ENCODE assay signal across 8 cellular contexts in the genomic region with DNA sequence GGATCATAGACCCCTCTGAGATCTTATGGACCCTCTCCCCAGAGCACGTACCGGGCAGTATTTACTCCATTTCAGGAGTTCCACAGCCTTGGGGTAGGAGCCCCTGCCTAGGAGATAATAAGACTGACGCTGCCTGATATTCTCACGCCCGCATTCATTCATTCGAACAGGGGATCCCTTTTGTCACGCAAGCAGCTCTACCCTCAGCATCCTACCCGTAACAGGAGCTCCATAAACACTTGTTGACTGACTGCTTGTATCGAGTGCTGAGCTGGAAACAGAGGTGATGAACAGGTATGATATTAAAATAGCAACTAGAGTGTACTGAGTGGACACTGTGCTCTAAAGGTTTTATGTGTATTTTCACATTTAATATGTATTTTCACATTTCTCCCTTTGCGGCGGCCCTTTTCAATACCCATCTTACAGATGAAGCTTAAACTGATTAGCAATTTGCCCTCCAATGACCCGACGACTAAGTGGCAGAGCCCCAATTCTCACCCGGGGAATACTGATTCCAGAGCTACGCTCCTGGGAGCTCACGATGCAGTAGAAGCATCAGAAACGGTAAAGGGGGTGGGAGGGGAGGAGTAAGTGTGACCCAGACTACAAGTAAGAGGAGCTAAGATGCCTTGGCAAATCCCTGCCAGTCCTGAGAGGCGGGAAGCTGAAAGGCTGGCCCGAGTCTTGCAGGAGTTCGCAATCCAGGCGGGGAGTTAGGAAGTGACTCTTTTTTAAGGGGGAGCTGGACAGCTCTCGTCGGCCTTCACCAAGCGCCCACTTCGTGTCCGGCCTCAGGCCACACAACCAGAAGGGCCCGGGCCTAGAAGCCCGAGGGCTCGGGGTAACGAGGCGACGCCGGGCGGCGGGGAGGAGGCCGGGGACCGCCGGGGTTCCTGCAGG. TPM values are rescaled to one million over a fixed set of nuclear protein-coding genes. Genes with fewer than 3 reads are reported as not detected.
DNase-seq lines count a peak whose midpoint lies in the region; ATAC-seq and TF ChIP-seq lines count a peak whose summit lies in the region.

No MANE protein-coding gene starts in this region.

- TF ChIP-seq CTCF in mucosa of descending colon (IDR thresholded peaks at IDR 0.05) (no peak), testis (IDR thresholded peaks at IDR 0.05) (no peak)

- no peak for ATAC-seq in stimulated activated naive CD8-positive, alpha-beta T cell treated with anti-CD3 and anti-CD28 coated beads, Interleukin-15, Interleukin-2, amounts not matched to agents 100 U/mL and 50 U/mL, for 24 hours
- ATAC-seq in HG02798 (IDR thresholded peaks at IDR 0.05; ENCODE audit: poor library complexity, unreplicated experiment): peak; percentile 1
- ATAC-seq in mucosa of descending colon: peak; percentile 43

- H3K9me3 ChIP-seq in mucosa of descending colon (no peaks in the 10 kb centered on the region), testis (no peaks in the 10 kb centered on the region)

- peaks cover 8% of the 10 kb centered on the region for H3K36me3 Mint-ChIP-seq in stimulated activated naive CD8-positive, alpha-beta T cell treated with anti-CD3 and anti-CD28 coated beads, Interleukin-15, Interleukin-2, amounts not matched to agents 100 ng/mL and 50 ng/mL, for 24 hours (ENCODE audit: low read depth)

- H3K27me3 ChIP-seq in testis: no peaks in the 10 kb centered on the region

- 7 to 9% methylated on average over 26 to 38 of the region's 38 CpGs for WGBS in testis, 2 donors

- H3K4me1 ChIP-seq in mucosa of descending colon (ENCODE audit: low read depth) (peaks cover 6% of the 10 kb centered on the region), testis (peaks cover 11% of the 10 kb centered on the region)

- H3K4me1 Mint-ChIP-seq in stimulated activated naive CD8-positive, alpha-beta T cell treated with anti-CD3 and anti-CD28 coated beads, Interleukin-15, Interleukin-2, amounts not matched to agents 100 ng/mL and 50 ng/mL, for 24 hours (ENCODE audit: low read depth): peaks cover 37% of the 10 kb centered on the region

- no peak for DNase-seq in stimulated activated naive CD8-positive, alpha-beta T cell treated with anti-CD3 and anti-CD28 coated beads, Interleukin-15, Interleukin-2, amounts not matched to agents 100 U/mL and 50 U/mL, for 24 hours
- DNase-seq in NCI-H187 treated with DMSO at 0.1 percent for 48 hours (lab: John Stamatoyannopoulos, UW) (peak; percentile 30), erythroblast (lab: John Stamatoyannopoulos, UW) (peak; percentile 68 to 71), mucosa of descending colon (peak in 1 of 3 donors; percentile 48), testis (peak; percentile 67)
- DNase-seq in activated CD4-positive, alpha-beta T cell treated with anti-CD3 and anti-CD28 coated beads, Interleukin-2, amount 50 U/mL, for 4 hours: peak; percentile 1 to 4

- intact Hi-C loops in mucosa of descending colon (cut with DNase I, micrococcal nuclease) (no loop called here), testis (cut with DNase I; ENCODE audit: low total_unique reads) (no loop called here)

- H3K27me3 Mint-ChIP-seq in stimulated activated naive CD8-positive, alpha-beta T cell treated with anti-CD3 and anti-CD28 coated beads, Interleukin-15, Interleukin-2, amounts not matched to agents 100 ng/mL and 50 ng/mL, for 24 hours: peaks cover 10% of the 10 kb centered on the region

- H3K36me3 ChIP-seq in mucosa of descending colon (ENCODE audit: low read depth): no peaks in the 10 kb centered on the region
- H3K36me3 ChIP-seq in testis (ENCODE audit: low read depth, missing control alignments): no peaks in the 10 kb centered on the region

- peak overlapping the region; percentile 77 for H3K4me3 ChIP-seq in mucosa of descending colon
- H3K4me3 ChIP-seq in testis: peak overlapping the region; percentile 68 to 94

- peak overlapping the region; percentile 97 to 98 for H3K27ac ChIP-seq in testis

- peaks cover 4% of the 10 kb centered on the region for H3K9me3 Mint-ChIP-seq in stimulated activated naive CD8-positive, alpha-beta T cell treated with anti-CD3 and anti-CD28 coated beads, Interleukin-15, Interleukin-2, amounts not matched to agents 100 ng/mL and 50 ng/mL, for 24 hours

- TF ChIP-seq POLR2A in erythroblast (IDR thresholded peaks at IDR 0.05; ENCODE audit: low read length): no peak
- TF ChIP-seq POLR2A in testis (IDR thresholded peaks at IDR 0.05): no peak

- H3K4me3 Mint-ChIP-seq in stimulated activated naive CD8-positive, alpha-beta T cell treated with anti-CD3 and anti-CD28 coated beads, Interleukin-15, Interleukin-2, amounts not matched to agents 100 ng/mL and 50 ng/mL, for 24 hours: peak overlapping the region; percentile 91

- H3K27ac Mint-ChIP-seq in stimulated activated naive CD8-positive, alpha-beta T cell treated with anti-CD3 and anti-CD28 coated beads, Interleukin-15, Interleukin-2, amounts not matched to agents 100 ng/mL and 50 ng/mL, for 24 hours: peak overlapping the region; percentile 50

RNA-seq across cellular contexts. Expression of gene RAB28, which starts 0.7 kb away (rescaled TPM):
- total RNA-seq in mucosa of descending colon (10 to 100 TPM; 13.0 to 23.6 (median 14.5) TPM), testis (10 to 100 TPM; 30.2 to 34.3 TPM)
- 65.1 TPM for polyA plus RNA-seq in testis (ENCODE audit: insufficient read depth, low read depth, low replicate concordance)
